Comparison of ENCODE assay signal across 12 cellular contexts in the genomic region with DNA sequence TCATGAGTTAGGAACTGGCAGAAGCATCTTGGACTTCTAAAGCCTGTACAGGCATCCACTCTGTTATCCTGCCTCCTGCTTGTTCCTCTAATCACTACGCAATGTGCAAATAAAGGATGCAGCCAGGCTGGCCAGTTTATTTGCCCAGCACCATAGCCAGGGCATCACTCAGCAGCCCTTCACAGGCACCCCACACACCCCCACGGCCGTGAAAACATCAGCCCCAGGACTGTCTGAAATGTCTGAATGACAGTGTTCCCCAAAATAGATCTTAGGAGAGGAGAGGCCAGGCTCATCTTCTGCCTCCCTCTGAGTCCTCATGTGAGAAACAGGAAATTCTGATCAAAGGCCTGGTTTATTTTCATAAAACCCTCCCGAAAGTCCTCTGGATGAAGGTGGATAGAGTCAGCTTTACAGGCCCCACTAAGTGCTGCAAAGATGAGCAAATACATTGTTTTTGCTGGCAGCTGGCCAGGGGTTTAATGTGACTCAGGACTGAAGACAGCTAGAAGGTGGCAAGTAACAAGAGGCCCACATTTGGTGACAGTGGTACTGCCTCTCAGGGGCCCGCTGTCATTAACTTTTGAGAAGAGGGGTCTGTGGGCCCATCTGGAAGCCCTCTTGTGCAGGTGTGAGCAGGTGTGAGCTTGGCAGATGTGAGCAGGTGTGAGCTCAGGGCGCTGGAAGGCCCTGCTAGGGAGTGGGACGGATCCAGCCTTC. TPM values are rescaled to one million over a fixed set of nuclear protein-coding genes. Genes with fewer than 3 reads are reported as not detected.
DNase-seq lines count a peak whose midpoint lies in the region; ATAC-seq and TF ChIP-seq lines count a peak whose summit lies in the region.
"Had no signal": no experiment of that assay in that cellular context is flagged by ENCODE, and none has a peak within 500 bp of the region (broad histone marks: within the 10 kb centered on the region; RNA-seq: fewer than 3 reads in every experiment).

No MANE protein-coding gene starts in this region.

- no peaks in the 10 kb centered on the region for H3K9me3 ChIP-seq in MG63
- H3K9me3 ChIP-seq in spleen, result no peaks in the 10 kb centered on the region

- ATAC-seq in sciatic nerve, result no peak

- H3K4me1 ChIP-seq in spleen, result peaks cover 0 to 9% (median 8%) of the 10 kb centered on the region in 6 donors

- H3K27ac ChIP-seq in spleen, result no peak overlapping the region
- H3K27ac ChIP-seq: cardiac muscle cell had no signal

- no peak for TF ChIP-seq CTCF in spleen (IDR thresholded peaks at IDR 0.05 in 8 of 11, conservative IDR thresholded peaks at IDR 0.05 in 3 of 11)

- TF ChIP-seq POLR2A in spleen (IDR thresholded peaks at IDR 0.05), result no peak

- intact Hi-C loops in spleen (cut with DNase I; ENCODE audit: low total_unique reads), result no loop called here
- intact Hi-C loops in sciatic nerve (cut with DNase I), result no loop called here

- H3K4me3 ChIP-seq in MG63 (no peak overlapping the region), spleen (no peak overlapping the region)
- H3K4me3 ChIP-seq: cardiac muscle cell had no signal

- DNase-seq in Daoy (ENCODE audit: low read depth), result peak; percentile 73
- DNase-seq in MG63, result peak; percentile 75
- DNase-seq in activated CD8-positive, alpha-beta memory T cell treated with anti-CD3 and anti-CD28 coated beads for 48 hours (ENCODE audit: low read depth in 2 of 3, low spot score in 2 of 3), result peak in 2 of 3 experiments; percentile 11 to 35
- peak; percentile 12 for DNase-seq in occipital lobe (lab: John Stamatoyannopoulos, UW)
- DNase-seq in cerebellum (ENCODE audit: low spot score), result no peak
- no peak for DNase-seq in spleen
- DNase-seq in UCSD-AML1 (lab: John Stamatoyannopoulos, UW; ENCODE audit: unreplicated experiment), result no peak
- DNase-seq in sciatic nerve (ENCODE audit: low spot score), result no peak
- DNase-seq: H7, Karpas-422, trophoblast cell had no signal

- H3K27me3 ChIP-seq in MG63 (no peaks in the 10 kb centered on the region), spleen (replicated peaks in 1 of 7) (peaks cover 0 to 7% (median 0%) of the 10 kb centered on the region in 7 donors)
- H3K27me3 ChIP-seq: cardiac muscle cell had no signal

- 69 to 84% (median 78%) methylated on average over 6 to 7 of the region's 7 CpGs for WGBS in spleen, 5 donors

- H3K36me3 ChIP-seq in MG63, result no peaks in the 10 kb centered on the region
- H3K36me3 ChIP-seq in spleen, result peaks cover 0 to 1% (median 0%) of the 10 kb centered on the region in 6 donors
- H3K36me3 ChIP-seq: cardiac muscle cell had no signal

RNA-seq across cellular contexts. Expression of gene GRHL3, which starts 32.9 kb away (rescaled TPM):
- total RNA-seq in Daoy (2014; rRNA removed; shearing (Covaris generic)), result not detected in 2 replicates
- total RNA-seq in MG63 (2014; rRNA removed; shearing (Covaris generic); ENCODE audit: low replicate concordance), result not detected in 2 replicates
- not detected for total RNA-seq in occipital lobe
- 1.2 TPM for total RNA-seq in cerebellum
- not detected for total RNA-seq in spleen
- polyA plus RNA-seq in spleen, result under 1 TPM in 2 of 3 donors, not detected in 1; 0.04 to 0.06 TPM
- not detected for total RNA-seq in sciatic nerve
- polyA plus RNA-seq: cardiac muscle cell had no signal

Comparison
In these comparisons a context has a peak if more than half of its experiments do, and no peak if none do; other contexts are left out.
1. DNase-seq: peak in Daoy (single experiment), MG63 (single experiment), activated CD8-positive, alpha-beta memory T cell treated with anti-CD3 and anti-CD28 coated beads for 48 hours (2 of 3) and occipital lobe (single experiment); none in cerebellum (single experiment), spleen (single experiment), UCSD-AML1 (single experiment) and sciatic nerve (single experiment).